ENCODE assay signal across 12 cellular contexts in genomic region chr16:29192329-29193247, GRCh38.
DNase-seq lines count a peak whose midpoint lies in the region; ATAC-seq, FAIRE-seq and TF ChIP-seq lines count a peak whose summit lies in the region.
"Had no signal": no experiment of that assay in that cellular context is flagged by ENCODE, and none has a peak within 500 bp of the region (broad histone marks: within the 10 kb centered on the region; RNA-seq: fewer than 3 reads in every experiment).

No MANE protein-coding gene starts in this region.

- ATAC-seq in activated CD4-positive, alpha-beta T cell treated with anti-CD3 and anti-CD28 coated beads for 36 hours = no peak
- ATAC-seq in GM23338 (peak; percentile 53), GM18505 (IDR thresholded peaks at IDR 0.05; ENCODE audit: unreplicated experiment) (no peak)

- POLR2A ChIA-PET in activated CD4-positive, alpha-beta T cell treated with anti-CD3 and anti-CD28 coated beads for 36 hours (lab: Charles Lee) = no interaction called here

- H3K27me3 Mint-ChIP-seq in activated CD4-positive, alpha-beta T cell treated with anti-CD3 and anti-CD28 coated beads for 36 hours = no peaks in the 10 kb centered on the region
- peaks cover 6% of the 10 kb centered on the region for H3K27me3 Mint-ChIP-seq in GM23338 (ENCODE audit: insufficient read depth, low read depth, poor library complexity)
- H3K27me3 Mint-ChIP-seq in chondrocyte (ENCODE audit: low read depth) = no peaks in the 10 kb centered on the region

- intact Hi-C loops in activated CD4-positive, alpha-beta T cell treated with anti-CD3 and anti-CD28 coated beads for 36 hours (cut with DNase I, micrococcal nuclease) = no loop called here
- intact Hi-C loops in posterior vena cava (cut with DNase I) = no loop called here

- H3K9me3 ChIP-seq in BE2C = no peaks in the 10 kb centered on the region
- H3K9me3 ChIP-seq: A549, adrenal gland had no signal

- H3K4me3 ChIP-seq in GM23338 = no peak overlapping the region
- no peak overlapping the region for H3K4me3 ChIP-seq in BE2C (ENCODE audit: low read depth, low read length)
- H3K4me3 ChIP-seq: A549, adrenal gland had no signal

- no peaks in the 10 kb centered on the region for H3K4me1 Mint-ChIP-seq in activated CD4-positive, alpha-beta T cell treated with anti-CD3 and anti-CD28 coated beads for 36 hours
- H3K4me1 Mint-ChIP-seq in GM23338 (no peaks in the 10 kb centered on the region), chondrocyte (ENCODE audit: low read depth) (peaks cover 10% of the 10 kb centered on the region)

- no peaks in the 10 kb centered on the region for H3K9me2 ChIP-seq in GM23338 (ENCODE audit: insufficient read depth)

- H3K4me3 Mint-ChIP-seq in activated CD4-positive, alpha-beta T cell treated with anti-CD3 and anti-CD28 coated beads for 36 hours = no peak overlapping the region
- H3K4me3 Mint-ChIP-seq in GM23338 (no peak overlapping the region), chondrocyte (ENCODE audit: unreplicated experiment) (no peak overlapping the region)

- H3K4me1 ChIP-seq in GM23338 (ENCODE audit: insufficient read depth) (no peaks in the 10 kb centered on the region), BE2C (peaks cover 6% of the 10 kb centered on the region; the same call in 1 of the 2 replicates)
- H3K4me1 ChIP-seq: A549, adrenal gland had no signal

- H3K27me3 ChIP-seq in GM23338 (ENCODE audit: insufficient read depth) (no peaks in the 10 kb centered on the region), BE2C (no peaks in the 10 kb centered on the region)
- H3K27me3 ChIP-seq: adrenal gland had no signal

- no peaks in the 10 kb centered on the region for H3K36me3 Mint-ChIP-seq in activated CD4-positive, alpha-beta T cell treated with anti-CD3 and anti-CD28 coated beads for 36 hours (ENCODE audit: low read depth)
- H3K36me3 Mint-ChIP-seq in GM23338 (ENCODE audit: low read depth) (no peaks in the 10 kb centered on the region), chondrocyte (ENCODE audit: low read depth) (no peaks in the 10 kb centered on the region)

- H3K79me2 ChIP-seq in GM23338 (replicated peaks; ENCODE audit: insufficient read depth) = no peaks in the 10 kb centered on the region

- no peaks in the 10 kb centered on the region for H3K36me3 ChIP-seq in GM23338 (ENCODE audit: insufficient read depth)
- no peaks in the 10 kb centered on the region for H3K36me3 ChIP-seq in BE2C
- H3K36me3 ChIP-seq: adrenal gland had no signal

- no peak overlapping the region for H3K4me2 ChIP-seq in GM23338
- H3K4me2 ChIP-seq: A549 had no signal

- no peak overlapping the region for H2AFZ ChIP-seq in GM23338

- H3F3A ChIP-seq in GM23338 (replicated peaks; ENCODE audit: low read depth) = no peaks in the 10 kb centered on the region

- no peak overlapping the region for H3K27ac ChIP-seq in GM23338 (ENCODE audit: low read depth)
- H3K27ac ChIP-seq: A549 had no signal

- no peaks in the 10 kb centered on the region for H4K20me1 ChIP-seq in GM23338 (replicated peaks; ENCODE audit: insufficient read depth)

- TF ChIP-seq CTCF in GM23338 (conservative IDR thresholded peaks at IDR 0.05; ENCODE audit: low read depth in 2 of 2) = peak in 1 of 2 experiments; percentile 54; a peak in 2 of 4 replicates
- TF ChIP-seq CTCF in chondrocyte (IDR thresholded peaks at IDR 0.05) = peak; percentile 33
- no peak for TF ChIP-seq CTCF in BE2C (IDR thresholded peaks at IDR 0.05; ENCODE audit: low read depth, low read length)

- no peak for FAIRE-seq in H54 (lab: Jason Lieb, UNC)
- FAIRE-seq: A549 had no signal

- H3K27ac Mint-ChIP-seq in activated CD4-positive, alpha-beta T cell treated with anti-CD3 and anti-CD28 coated beads for 36 hours = no peak overlapping the region
- no peak overlapping the region for H3K27ac Mint-ChIP-seq in GM23338
- no peak overlapping the region for H3K27ac Mint-ChIP-seq in chondrocyte (ENCODE audit: unreplicated experiment)

- TF ChIP-seq POLR2A in GM18505 (IDR thresholded peaks at IDR 0.05; ENCODE audit: borderline replicate concordance, extremely low read depth, insufficient read depth, insufficient read length) = no peak
- TF ChIP-seq POLR2A in H54 (IDR thresholded peaks at IDR 0.05; ENCODE audit: low read depth, low read length) = no peak

- CTCF ChIA-PET in activated CD4-positive, alpha-beta T cell treated with anti-CD3 and anti-CD28 coated beads for 36 hours (lab: Charles Lee) = no interaction called here

- H3K9me3 Mint-ChIP-seq in activated CD4-positive, alpha-beta T cell treated with anti-CD3 and anti-CD28 coated beads for 36 hours (ENCODE audit: low read depth) = no peaks in the 10 kb centered on the region
- H3K9me3 Mint-ChIP-seq in GM23338 = no peaks in the 10 kb centered on the region; the same call in 2 of the 3 replicates
- H3K9me3 Mint-ChIP-seq in chondrocyte (ENCODE audit: low read depth) = no peaks in the 10 kb centered on the region

- peak; percentile 17 for DNase-seq in activated CD4-positive, alpha-beta T cell treated with anti-CD3 and anti-CD28 coated beads for 36 hours
- no peak for DNase-seq in activated CD4-positive, alpha-beta T cell treated with anti-CD3 and anti-CD28 coated beads for 1 hour
- DNase-seq in GM23338 (ENCODE audit: low spot score) = no peak
- DNase-seq in chondrocyte (ENCODE audit: low spot score) = peak; percentile 76
- peak; percentile 69 for DNase-seq in posterior vena cava (ENCODE audit: low spot score)
- DNase-seq in H54 (ENCODE audit: insufficient read length, low spot score) = no peak
- no peak for DNase-seq in BE2C
- DNase-seq: GOT3, Kasumi-1 had no signal

TF ChIP-seq in GM23338, 12 proteins besides CTCF, POLR2A, EP300 and RAD21 (continues in another document):
- TF ChIP-seq ZNF114 (CRISPR knock-in tag; IDR thresholded peaks at IDR 0.05) (no peak), ETS1 (IDR thresholded peaks at IDR 0.05) (no peak), JUNB (IDR thresholded peaks at IDR 0.05; ENCODE audit: unreplicated experiment) (no peak), ZNF331 (CRISPR knock-in tag; IDR thresholded peaks at IDR 0.05; ENCODE audit: low read depth) (no peak), STAT1 (IDR thresholded peaks at IDR 0.05; ENCODE audit: unreplicated experiment) (no peak), POLR2AphosphoS5 (IDR thresholded peaks at IDR 0.05; ENCODE audit: low read depth) (no peak), EZH2 (IDR thresholded peaks at IDR 0.05; ENCODE audit: low read depth, unreplicated experiment) (no peak), NANOG (IDR thresholded peaks at IDR 0.05; ENCODE audit: borderline replicate concordance) (no peak), EZH2phosphoT487 (IDR thresholded peaks at IDR 0.05; ENCODE audit: unreplicated experiment) (no peak)

Comparison
In these comparisons a context has a peak if more than half of its experiments do, and no peak if none do; other contexts are left out.
1. DNase-seq: peak in activated CD4-positive, alpha-beta T cell treated with anti-CD3 and anti-CD28 coated beads for 36 hours (single experiment), chondrocyte (single experiment) and posterior vena cava (single experiment); none in activated CD4-positive, alpha-beta T cell treated with anti-CD3 and anti-CD28 coated beads for 1 hour (single experiment), GM23338 (single experiment), H54 (single experiment) and BE2C (single experiment).